ENCODE assay signal across 11 cellular contexts in the genomic region with DNA sequence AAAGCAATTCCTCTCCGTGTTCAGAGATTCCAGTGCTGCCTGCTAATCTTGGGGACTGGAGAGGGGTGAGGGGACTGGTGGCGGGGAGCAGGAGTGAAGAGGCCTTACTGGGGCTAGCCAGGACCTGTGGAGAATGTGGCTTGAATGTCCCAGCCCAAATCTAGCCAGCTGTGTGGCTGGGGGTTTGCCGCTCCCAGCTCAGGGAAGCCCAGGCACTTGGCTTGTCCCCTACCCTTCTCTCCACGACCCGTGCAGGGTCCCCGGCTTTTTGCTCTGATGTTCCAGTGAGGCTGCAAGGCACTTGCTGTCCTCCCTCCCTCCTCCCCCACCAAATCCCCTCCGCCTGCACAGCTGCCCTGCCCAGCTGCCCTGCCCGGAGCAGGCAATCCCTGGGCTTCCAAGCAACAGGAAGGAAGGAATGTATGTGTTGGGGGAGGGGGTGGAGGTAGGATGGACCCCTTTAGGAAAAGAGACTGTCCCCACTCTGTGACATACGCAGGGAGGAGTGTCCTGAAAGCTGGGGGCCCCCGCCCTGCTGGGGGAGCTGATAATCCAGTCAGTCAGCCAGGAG. TPM values are rescaled to one million over a fixed set of nuclear protein-coding genes. Genes with fewer than 3 reads are reported as not detected.
DNase-seq lines count a peak whose midpoint lies in the region; ATAC-seq and TF ChIP-seq lines count a peak whose summit lies in the region.
"Had no signal": no experiment of that assay in that cellular context is flagged by ENCODE, and none has a peak within 500 bp of the region (broad histone marks: within the 10 kb centered on the region; RNA-seq: fewer than 3 reads in every experiment).

No MANE protein-coding gene starts in this region.

- H3K36me3 ChIP-seq in BLaER1 = no peaks in the 10 kb centered on the region; the same call in 1 of the 2 replicates
- peaks cover 5% of the 10 kb centered on the region for H3K36me3 ChIP-seq in H7 (replicated peaks; ENCODE audit: control insufficient read depth, insufficient read depth, low read length)
- H3K36me3 ChIP-seq in GM23248 (ENCODE audit: low read depth) = no peaks in the 10 kb centered on the region
- H3K36me3 ChIP-seq: sigmoid colon had no signal

- H3K9me2 ChIP-seq in GM23248 (ENCODE audit: insufficient read depth) = no peaks in the 10 kb centered on the region

- 53 to 55% methylated on average over 9 to 10 of the region's 10 CpGs for WGBS in GM23248 (ENCODE audit: low coverage in 1 of 2, low lambda C conversion rate in 2 of 2, missing lambda C conversion rate in 2 of 2), 2 experiments

- no peaks in the 10 kb centered on the region for H3K9me3 ChIP-seq in BLaER1
- no peaks in the 10 kb centered on the region for H3K9me3 ChIP-seq in GM23248 (ENCODE audit: low read depth)
- H3K9me3 ChIP-seq: sigmoid colon had no signal

- no peak for TF ChIP-seq CTCF in omental fat pad (IDR thresholded peaks at IDR 0.05)

- H3K27ac ChIP-seq in BLaER1 (peak overlapping the region; percentile 96), GM23248 (no peak overlapping the region)
- H3K27ac ChIP-seq: sigmoid colon had no signal

- DNase-seq in H7 (peak; percentile 78), myocyte (ENCODE audit: low read depth) (peak; percentile 65), CD1c-positive myeloid dendritic cell (ENCODE audit: extremely low spot score) (no peak), omental fat pad (ENCODE audit: low spot score) (no peak), GM23248 (no peak), T1000 (lab: John Stamatoyannopoulos, UW) (no peak)
- peak in 1 of 2 donors; percentile 15 for DNase-seq in central memory CD8-positive, alpha-beta T cell (ENCODE audit: low spot score in 2 of 2)
- DNase-seq: left cardiac atrium, MV-4-11, sigmoid colon had no signal

- peaks cover 10% of the 10 kb centered on the region for H3F3A ChIP-seq in GM23248 (ENCODE audit: insufficient read depth)

- peak overlapping the region; percentile 92 for H3K4me3 Mint-ChIP-seq in central memory CD8-positive, alpha-beta T cell

- no peaks in the 10 kb centered on the region for H3K27me3 ChIP-seq in BLaER1
- H3K27me3 ChIP-seq in H7 (ENCODE audit: control insufficient read depth, insufficient read depth, low read length) = no peaks in the 10 kb centered on the region
- H3K27me3 ChIP-seq in GM23248 (replicated peaks; ENCODE audit: insufficient read depth) = peaks cover 21% of the 10 kb centered on the region

- H3K4me2 ChIP-seq in BLaER1 (peak overlapping the region; percentile 99), GM23248 (ENCODE audit: unreplicated experiment) (no peak overlapping the region)

- H3K9ac ChIP-seq in BLaER1 (peak overlapping the region; percentile 86), GM23248 (no peak overlapping the region)

- no peak overlapping the region for H2AFZ ChIP-seq in GM23248

- no peaks in the 10 kb centered on the region for H3K27me3 Mint-ChIP-seq in central memory CD8-positive, alpha-beta T cell

- in situ Hi-C loops in GM23248 (cut with MboI) = no loop called here

- peak; percentile 11 for ATAC-seq in central memory CD8-positive, alpha-beta T cell (replicated peaks; ENCODE audit: extremely low read depth, poor library complexity, severe bottlenecking)
- ATAC-seq in omental fat pad (ENCODE audit: low FRiP score) = no peak
- ATAC-seq: left cardiac atrium had no signal

- peak overlapping the region; percentile 83 for H3K4me3 ChIP-seq in BLaER1
- peak overlapping the region; percentile 27 for H3K4me3 ChIP-seq in H7 (ENCODE audit: insufficient read depth, low read depth, low read length)
- no peak overlapping the region for H3K4me3 ChIP-seq in GM23248
- H3K4me3 ChIP-seq: sigmoid colon had no signal

- peaks cover 24% of the 10 kb centered on the region for H3K36me3 Mint-ChIP-seq in central memory CD8-positive, alpha-beta T cell (ENCODE audit: insufficient read depth)

- H3K9me3 Mint-ChIP-seq in central memory CD8-positive, alpha-beta T cell = no peaks in the 10 kb centered on the region

- no peaks in the 10 kb centered on the region for H4K20me1 ChIP-seq in BLaER1
- no peaks in the 10 kb centered on the region for H4K20me1 ChIP-seq in GM23248 (ENCODE audit: insufficient read depth)

- H3K4me1 Mint-ChIP-seq in central memory CD8-positive, alpha-beta T cell = peaks cover 39% of the 10 kb centered on the region

- no peaks in the 10 kb centered on the region for H3K79me2 ChIP-seq in GM23248 (ENCODE audit: insufficient read depth)

- peaks cover 76% of the 10 kb centered on the region for H3K4me1 ChIP-seq in BLaER1
- H3K4me1 ChIP-seq in GM23248 (ENCODE audit: insufficient read depth) = no peaks in the 10 kb centered on the region

- H3K27ac Mint-ChIP-seq in central memory CD8-positive, alpha-beta T cell (ENCODE audit: low read depth) = peak overlapping the region; percentile 84

RNA-seq across cellular contexts. Expression of gene N4BP3, which starts 2.6 kb away (rescaled TPM):
- total RNA-seq in H7 (2014; rRNA removed; shearing (Covaris generic)) = 32.0 and 36.5 TPM in 2 replicates
- 4.8 and 12.5 TPM in 2 replicates for total RNA-seq in myocyte
- 1.1 TPM for polyA plus RNA-seq in myocyte (2012)
- total RNA-seq in omental fat pad = 1 to 10 TPM in 2 of 4 donors, under 1 TPM in 2; 0.84 to 3.5 (median 1.4) TPM
- 0.32 and 0.38 TPM in 2 replicates for total RNA-seq in GM23248 (2014; rRNA removed; shearing (Covaris generic))
- 0.09 and 0.16 TPM in 2 replicates for polyA plus RNA-seq in GM23248 (2016; fragmentation: Nextera tagmentation; extraction: Ambion mirVana)

RNA-seq across cellular contexts. Expression of gene RMND5B, which starts 14.9 kb away (rescaled TPM):
- total RNA-seq in H7 (2014; rRNA removed; shearing (Covaris generic)) = 38.2 and 51.3 TPM in 2 replicates
- 33.2 and 36.1 TPM in 2 replicates for total RNA-seq in myocyte
- 21.8 TPM for polyA plus RNA-seq in myocyte (2012)
- total RNA-seq in omental fat pad = 10 to 100 TPM; 22.9 to 37.5 (median 27.7) TPM
- 17.5 and 33.9 TPM in 2 replicates for total RNA-seq in GM23248 (2014; rRNA removed; shearing (Covaris generic))
- polyA plus RNA-seq in GM23248 (2016; fragmentation: Nextera tagmentation; extraction: Ambion mirVana) = 19.9 and 20.7 TPM in 2 replicates

RNA-seq across cellular contexts. Expression of gene NHP2, which starts 37.8 kb away (rescaled TPM):
- 254 and 275 TPM in 2 replicates for total RNA-seq in H7 (2014; rRNA removed; shearing (Covaris generic))
- total RNA-seq in myocyte (213 and 306 TPM in 2 replicates), omental fat pad (100 to 1,000 TPM; 173 to 241 (median 221) TPM)
- polyA plus RNA-seq in myocyte (2012) = 138 TPM
- total RNA-seq in GM23248 (2014; rRNA removed; shearing (Covaris generic)) = 203 and 221 TPM in 2 replicates
- 232 and 237 TPM in 2 replicates for polyA plus RNA-seq in GM23248 (2016; fragmentation: Nextera tagmentation; extraction: Ambion mirVana)

Comparison
In these comparisons a context has a peak if more than half of its experiments do, and no peak if none do; other contexts are left out.
1. DNase-seq: peak in H7 (single experiment) and myocyte (single experiment); none in CD1c-positive myeloid dendritic cell (single experiment), omental fat pad (single experiment), GM23248 (single experiment) and T1000 (single experiment).